ENCODE assay signal across 17 cellular contexts in the genomic region with DNA sequence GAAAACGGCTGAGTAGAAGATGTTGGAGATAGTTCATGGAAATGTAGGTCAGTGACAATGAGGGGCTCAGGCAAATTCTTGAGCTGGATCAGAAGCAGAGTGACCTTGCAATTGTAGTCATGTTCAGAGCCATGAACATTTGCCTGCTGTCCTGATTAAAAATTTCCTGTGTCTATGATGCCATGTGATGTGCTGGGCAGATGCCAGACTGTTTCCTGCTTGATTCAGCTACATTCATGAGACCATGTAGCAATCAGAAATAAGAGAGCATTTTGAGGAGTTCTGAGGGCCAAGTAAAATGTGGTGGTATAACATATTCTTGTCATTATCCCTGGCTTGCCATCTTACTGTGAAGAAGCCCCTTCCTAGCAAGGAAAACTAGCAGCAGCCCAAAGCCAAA.
DNase-seq lines count a peak whose midpoint lies in the region; ATAC-seq and TF ChIP-seq lines count a peak whose summit lies in the region.
"Had no signal": no experiment of that assay in that cellular context is flagged by ENCODE, and none has a peak within 500 bp of the region (broad histone marks: within the 10 kb centered on the region; RNA-seq: fewer than 3 reads in every experiment).

No MANE protein-coding gene starts in this region.

- H3K36me3 ChIP-seq in BE2C: no peaks in the 10 kb centered on the region

- TF ChIP-seq CTCF in BE2C (IDR thresholded peaks at IDR 0.05; ENCODE audit: low read depth, low read length): no peak

- H3K4me3 ChIP-seq in BE2C (ENCODE audit: low read depth, low read length): no peak overlapping the region
- H3K4me3 ChIP-seq: GM12878 had no signal

- DNase-seq in NCI-H2171 treated with DMSO at 0.1 percent for 48 hours (lab: John Stamatoyannopoulos, UW) (peak; percentile 24), NCI-H2171 (lab: John Stamatoyannopoulos, UW) (no peak), NCI-H69 (lab: John Stamatoyannopoulos, UW) (peak; percentile 38), dermis blood vessel endothelial cell (peak; percentile 76), pulmonary artery endothelial cell (ENCODE audit: low read depth, low spot score) (peak; percentile 29), BE2C (no peak)
- DNase-seq: activated CD4-positive, alpha-beta memory T cell treated with anti-CD3 and anti-CD28 coated beads for 36 hours; activated naive CD4-positive, alpha-beta T cell; activated T-cell treated with anti-CD3 and anti-CD28 coated beads, Interleukin-2, amount 50 U/mL, for 1 hour; hippocampal formation; NCI-H526; SHP77; small intestine; stimulated activated CD4-positive, alpha-beta T cell treated with anti-CD3 and anti-CD28 coated beads, Interleukin-2, amount 100 ng/mL, for 48 hours had no signal

- H3K4me1 ChIP-seq in BE2C: peaks cover 6% of the 10 kb centered on the region; the same call in 1 of the 2 replicates

- no peaks in the 10 kb centered on the region for H3K9me3 ChIP-seq in BE2C

- ATAC-seq in GM19452 (IDR thresholded peaks at IDR 0.05; ENCODE audit: unreplicated experiment) (no peak), GM21619 (IDR thresholded peaks at IDR 0.05; ENCODE audit: unreplicated experiment) (no peak)
- ATAC-seq: GM12878 had no signal

- H3K27me3 ChIP-seq in BE2C: no peaks in the 10 kb centered on the region

Comparison
In these comparisons a context has a peak if more than half of its experiments do, and no peak if none do; other contexts are left out.
1. DNase-seq: peak in NCI-H2171 treated with DMSO at 0.1 percent for 48 hours (single experiment), NCI-H69 (single experiment), dermis blood vessel endothelial cell (single experiment) and pulmonary artery endothelial cell (single experiment); none in NCI-H2171 (single experiment) and BE2C (single experiment).